Comparison of ENCODE assay signal across 25 cellular contexts in genomic region chr14:71629250-71629649, GRCh38.
"Had no signal": no experiment of that assay in that cellular context is flagged by ENCODE, and none has a peak within 500 bp of the region (broad histone marks: within the 10 kb centered on the region; RNA-seq: fewer than 3 reads in every experiment).

No MANE protein-coding gene starts in this region.

- ATAC-seq: activated naive CD4-positive, alpha-beta T cell treated with anti-CD3 and anti-CD28 coated beads, Interleukin-2, amount 50 U/mL, for 72 hours; activated T-cell treated with anti-CD3 and anti-CD28 coated beads, Interleukin-2, amount 50 U/mL, for 4 hours; T-cell had no signal

- FAIRE-seq: RCC 7860, TTC549 had no signal

- H3K27ac Mint-ChIP-seq: activated B cell treated with CpG ODN at 0.5 μM for 24 hours; activated CD4-positive, alpha-beta T cell treated with anti-CD3 and anti-CD28 coated beads, Interleukin-2, amount 10 ng/mL, durations not matched to agents 24 days and 14 days; activated naive CD4-positive, alpha-beta T cell treated with anti-CD3 and anti-CD28 coated beads, Interleukin-2, amount 50 U/mL, for 72 hours; T-cell had no signal

- H3K4me3 ChIP-seq: breast epithelium, SJSA1 had no signal

- H3K9me3 ChIP-seq: SJSA1 had no signal

- H3K4me3 Mint-ChIP-seq: activated B cell treated with CpG ODN at 0.5 μM for 24 hours; activated CD4-positive, alpha-beta T cell treated with anti-CD3 and anti-CD28 coated beads, Interleukin-2, amount 10 ng/mL, durations not matched to agents 24 days and 14 days; activated T-cell treated with anti-CD3 and anti-CD28 coated beads, Interleukin-2, amount 50 U/mL, for 4 hours; T-cell had no signal

- H3K9me3 Mint-ChIP-seq: activated B cell treated with CpG ODN at 0.5 μM for 24 hours had no signal

- DNase-seq: activated B cell treated with CpG ODN at 0.5 μM for 24 hours; activated CD4-positive, alpha-beta T cell treated with anti-CD3 and anti-CD28 coated beads for 1 hour; activated CD4-positive, alpha-beta T cell treated with anti-CD3 and anti-CD28 coated beads, Interleukin-2, amount 10 ng/mL, durations not matched to agents 24 days and 14 days; activated CD4-positive, alpha-beta T cell treated with anti-CD3 and anti-CD28 coated beads, Interleukin-2, amount 50 U/mL, for 48 hours; activated effector memory CD4-positive, alpha-beta T cell treated with anti-CD3 and anti-CD28 coated beads, Interleukin-2, amount 50 U/mL, for 16 hours; activated naive CD4-positive, alpha-beta T cell treated with Interleukin-2 at 50 U/mL for 16 hours; activated T-cell treated with anti-CD3 and anti-CD28 coated beads, Interleukin-2, amount 50 U/mL, for 4 hours; caudate nucleus; Karpas-422; MM.1S; NCI-H1105; NCI-H1436; NCI-H187; NCI-H2081; NCI-H510A treated with DMSO at 0.1 percent for 48 hours; NCI-H69; SHP77; T-cell; T-helper 2 cell; T1000 had no signal

- H3K27ac ChIP-seq: breast epithelium, SJSA1 had no signal

- H3K36me3 ChIP-seq: breast epithelium had no signal

- H3K27me3 Mint-ChIP-seq: activated B cell treated with CpG ODN at 0.5 μM for 24 hours; activated CD4-positive, alpha-beta T cell treated with anti-CD3 and anti-CD28 coated beads, Interleukin-2, amount 10 ng/mL, durations not matched to agents 24 days and 14 days; T-cell had no signal

- H3K4me1 Mint-ChIP-seq: activated B cell treated with CpG ODN at 0.5 μM for 24 hours; activated CD4-positive, alpha-beta T cell treated with anti-CD3 and anti-CD28 coated beads, Interleukin-2, amount 10 ng/mL, durations not matched to agents 24 days and 14 days; T-cell had no signal

- H3K4me1 ChIP-seq: breast epithelium, SJSA1 had no signal

- H3K27me3 ChIP-seq: breast epithelium, SJSA1 had no signal
